ENCODE assay signal across 8 cellular contexts in genomic region chr15:31360843-31361763, GRCh38. TPM values are rescaled to one million over a fixed set of nuclear protein-coding genes. Genes with fewer than 3 reads are reported as not detected.
A peak's percentile ranks its signal among the peaks of the same experiment; 100 is the strongest.
DNase-seq lines count a peak whose midpoint lies in the region; ATAC-seq and TF ChIP-seq lines count a peak whose summit lies in the region.

No MANE protein-coding gene starts in this region.

- H3K9ac ChIP-seq in SK-N-MC (ENCODE audit: insufficient read length), result no peak overlapping the region

- ATAC-seq in GM21528 (IDR thresholded peaks at IDR 0.05; ENCODE audit: low FRiP score, unreplicated experiment), result peak; percentile 57
- peak; percentile 70 for ATAC-seq in activated naive CD8-positive, alpha-beta T cell treated with anti-CD3 and anti-CD28 coated beads, Interleukin-2, amount 50 U/mL, for 24 hours

- peak; percentile 65 for DNase-seq in GM10266 (ENCODE audit: extremely low spot score)
- DNase-seq in Jurkat, Clone E6-1 (ENCODE audit: low read depth, low spot score), result peak; percentile 95
- no peak for DNase-seq in SK-N-MC (ENCODE audit: low read depth, low spot score)
- peak; percentile 65 for DNase-seq in activated naive CD8-positive, alpha-beta T cell treated with anti-CD3 and anti-CD28 coated beads, Interleukin-2, amount 50 U/mL, for 24 hours
- DNase-seq in mucosa of gallbladder (ENCODE audit: low spot score), result peak; percentile 48
- no peak for DNase-seq in mesenteric fat pad (ENCODE audit: low spot score)
- DNase-seq in NCI-H82 treated with DMSO at 0.1 percent for 48 hours (lab: John Stamatoyannopoulos, UW; ENCODE audit: unreplicated experiment), result no peak

- no peaks in the 10 kb centered on the region for H3K36me3 ChIP-seq in SK-N-MC (ENCODE audit: insufficient read depth, low read length)

- H3K4me3 ChIP-seq in Jurkat, Clone E6-1 (ENCODE audit: low read length), result peak overlapping the region; percentile 50
- peak overlapping the region; percentile 61 for H3K4me3 ChIP-seq in SK-N-MC

- no peaks in the 10 kb centered on the region for H3K9me3 Mint-ChIP-seq in activated naive CD8-positive, alpha-beta T cell treated with anti-CD3 and anti-CD28 coated beads, Interleukin-2, amount 50 U/mL, for 24 hours

- peaks cover 99% of the 10 kb centered on the region for H3K4me1 Mint-ChIP-seq in activated naive CD8-positive, alpha-beta T cell treated with anti-CD3 and anti-CD28 coated beads, Interleukin-2, amount 50 U/mL, for 24 hours

- H3K27me3 Mint-ChIP-seq in activated naive CD8-positive, alpha-beta T cell treated with anti-CD3 and anti-CD28 coated beads, Interleukin-2, amount 50 U/mL, for 24 hours, result no peaks in the 10 kb centered on the region

- peak overlapping the region; percentile 66 for H3K4me3 Mint-ChIP-seq in activated naive CD8-positive, alpha-beta T cell treated with anti-CD3 and anti-CD28 coated beads, Interleukin-2, amount 50 U/mL, for 24 hours

- peaks cover 16% of the 10 kb centered on the region for H3K36me3 Mint-ChIP-seq in activated naive CD8-positive, alpha-beta T cell treated with anti-CD3 and anti-CD28 coated beads, Interleukin-2, amount 50 U/mL, for 24 hours (ENCODE audit: low read depth)

- no peak for TF ChIP-seq CTCF in GM10266 (IDR thresholded peaks at IDR 0.05; ENCODE audit: control insufficient read depth, insufficient read depth, low read depth, missing control alignments)

- no peaks in the 10 kb centered on the region for H3K9me3 ChIP-seq in SK-N-MC (ENCODE audit: low read depth, low read length)

- H3K27ac Mint-ChIP-seq in activated naive CD8-positive, alpha-beta T cell treated with anti-CD3 and anti-CD28 coated beads, Interleukin-2, amount 50 U/mL, for 24 hours, result peak overlapping the region; percentile 92

- H3K27ac ChIP-seq in SK-N-MC, result peak overlapping the region; percentile 74

RNA-seq across cellular contexts. Expression of gene KLF13, which starts 34.5 kb away (rescaled TPM):
- 58.9 TPM for polyA plus RNA-seq in Jurkat, Clone E6-1 (2012; ENCODE audit: insufficient read depth, insufficient read length)
- total RNA-seq in mucosa of gallbladder (86.0 TPM), mesenteric fat pad (41.8 TPM)

Comparison
In these comparisons a context has a peak if more than half of its experiments do, and no peak if none do; other contexts are left out.
1. DNase-seq: peak in GM10266 (single experiment), Jurkat, Clone E6-1 (single experiment), activated naive CD8-positive, alpha-beta T cell treated with anti-CD3 and anti-CD28 coated beads, Interleukin-2, amount 50 U/mL, for 24 hours (single experiment) and mucosa of gallbladder (single experiment); none in SK-N-MC (single experiment), mesenteric fat pad (single experiment) and NCI-H82 treated with DMSO at 0.1 percent for 48 hours (single experiment).